9 cellular contexts compared by ENCODE assay signal in genomic region chr2:29010946-29011649, GRCh38. TPM values are rescaled to one million over a fixed set of nuclear protein-coding genes. Genes with fewer than 3 reads are reported as not detected.
DNase-seq lines count a peak whose midpoint lies in the region; ATAC-seq and TF ChIP-seq lines count a peak whose summit lies in the region.
"Had no signal": no experiment of that assay in that cellular context is flagged by ENCODE, and none has a peak within 500 bp of the region (broad histone marks: within the 10 kb centered on the region; RNA-seq: fewer than 3 reads in every experiment).

No MANE protein-coding gene starts in this region.

- no peak for TF ChIP-seq CTCF in NB4 (IDR thresholded peaks at IDR 0.05; ENCODE audit: low read depth, low read length)
- no peak for TF ChIP-seq CTCF in suprapubic skin (IDR thresholded peaks at IDR 0.05)

- H3K36me3 ChIP-seq in suprapubic skin, result no peaks in the 10 kb centered on the region

- H3K36me3 Mint-ChIP-seq in stimulated activated naive B cell treated with anti-CD40 and anti-IgM and Interleukin-4, amounts not matched to agents 10 μg/mL and 1 μg/mL and 100 μg/mL, for 72 hours, result no peaks in the 10 kb centered on the region

- no peaks in the 10 kb centered on the region for H3K9me3 Mint-ChIP-seq in stimulated activated naive B cell treated with anti-CD40 and anti-IgM and Interleukin-4, amounts not matched to agents 10 μg/mL and 1 μg/mL and 100 μg/mL, for 72 hours

- H3K27me3 Mint-ChIP-seq in stimulated activated naive B cell treated with anti-CD40 and anti-IgM and Interleukin-4, amounts not matched to agents 10 μg/mL and 1 μg/mL and 100 μg/mL, for 72 hours, result peaks cover 10 to 32% of the 10 kb centered on the region in 2 donors

- H3K27ac ChIP-seq in suprapubic skin, result no peak overlapping the region
- H3K27ac ChIP-seq: epithelial cell of prostate had no signal

- no peaks in the 10 kb centered on the region for H3K27me3 ChIP-seq in suprapubic skin

- H3K4me3 Mint-ChIP-seq in stimulated activated naive B cell treated with anti-CD40 and anti-IgM and Interleukin-4, amounts not matched to agents 10 μg/mL and 1 μg/mL and 100 μg/mL, for 72 hours, result peak overlapping the region; percentile 15 to 68

- no peaks in the 10 kb centered on the region for H3K9me3 ChIP-seq in suprapubic skin

- H3K4me1 ChIP-seq in suprapubic skin, result peaks cover 44% of the 10 kb centered on the region

- peak overlapping the region; percentile 49 for H3K4me3 ChIP-seq in NB4 (ENCODE audit: low read depth, low read length)
- H3K4me3 ChIP-seq in suprapubic skin, result no peak overlapping the region

- DNase-seq in NB4 (ENCODE audit: low read depth), result peak; percentile 95
- peak; percentile 62 for DNase-seq in activated gamma-delta T cell treated with Interleukin-2 at 50 U/mL for 16 hours
- DNase-seq in iPS-NIHi7 (ENCODE audit: extremely low spot score), result peak; percentile 78
- DNase-seq in stimulated activated naive B cell treated with anti-CD40 and anti-IgM and Interleukin-4, amounts not matched to agents 10 μg/mL and 1 μg/mL and 100 μg/mL, for 72 hours, result peak; percentile 15
- no peak for DNase-seq in suprapubic skin (ENCODE audit: low spot score in 2 of 2)
- DNase-seq in SIG-M5 treated with dmso at 0.1 percent for 504 hours (lab: John Stamatoyannopoulos, UW; ENCODE audit: unreplicated experiment), result no peak
- DNase-seq in NCI-H2196 treated with DMSO at 0.1 percent for 48 hours (lab: John Stamatoyannopoulos, UW; ENCODE audit: unreplicated experiment), result no peak

- peak overlapping the region; percentile 82 for H3K27ac Mint-ChIP-seq in stimulated activated naive B cell treated with anti-CD40 and anti-IgM and Interleukin-4, amounts not matched to agents 10 μg/mL and 1 μg/mL and 100 μg/mL, for 72 hours

- TF ChIP-seq POLR2A in NB4 (IDR thresholded peaks at IDR 0.05; ENCODE audit: extremely low read depth, insufficient read length) (no peak), suprapubic skin (IDR thresholded peaks at IDR 0.05) (no peak)

- peak; percentile 30 to 32 for ATAC-seq in stimulated activated naive B cell treated with anti-CD40 and anti-IgM and Interleukin-4, amounts not matched to agents 10 μg/mL and 1 μg/mL and 100 μg/mL, for 72 hours (replicated peaks)
- ATAC-seq in GM18502 (IDR thresholded peaks at IDR 0.05; ENCODE audit: poor library complexity, unreplicated experiment), result no peak

- 70% methylated on average over 12 of the region's 13 CpGs for WGBS in suprapubic skin

- peaks cover 32 to 59% of the 10 kb centered on the region in 2 donors for H3K4me1 Mint-ChIP-seq in stimulated activated naive B cell treated with anti-CD40 and anti-IgM and Interleukin-4, amounts not matched to agents 10 μg/mL and 1 μg/mL and 100 μg/mL, for 72 hours

- TF ChIP-seq EP300 in suprapubic skin (IDR thresholded peaks at IDR 0.05), result no peak

RNA-seq across cellular contexts. Expression of gene TOGARAM2, which starts 30.0 kb away (rescaled TPM):
- total RNA-seq in suprapubic skin, result 1 to 10 TPM in 2 of 4 donors, under 1 TPM in 2; 0.08 to 4.9 (median 1.4) TPM

Comparison
In these comparisons a context has a peak if more than half of its experiments do, and no peak if none do; other contexts are left out.
1. DNase-seq: peak in NB4 (single experiment), activated gamma-delta T cell treated with Interleukin-2 at 50 U/mL for 16 hours (single experiment), iPS-NIHi7 (single experiment) and stimulated activated naive B cell treated with anti-CD40 and anti-IgM and Interleukin-4, amounts not matched to agents 10 μg/mL and 1 μg/mL and 100 μg/mL, for 72 hours (single experiment); none in suprapubic skin (0 of 2), SIG-M5 treated with dmso at 0.1 percent for 504 hours (single experiment) and NCI-H2196 treated with DMSO at 0.1 percent for 48 hours (single experiment).